ENCODE assay signal across 1 cellular context in the genomic region with DNA sequence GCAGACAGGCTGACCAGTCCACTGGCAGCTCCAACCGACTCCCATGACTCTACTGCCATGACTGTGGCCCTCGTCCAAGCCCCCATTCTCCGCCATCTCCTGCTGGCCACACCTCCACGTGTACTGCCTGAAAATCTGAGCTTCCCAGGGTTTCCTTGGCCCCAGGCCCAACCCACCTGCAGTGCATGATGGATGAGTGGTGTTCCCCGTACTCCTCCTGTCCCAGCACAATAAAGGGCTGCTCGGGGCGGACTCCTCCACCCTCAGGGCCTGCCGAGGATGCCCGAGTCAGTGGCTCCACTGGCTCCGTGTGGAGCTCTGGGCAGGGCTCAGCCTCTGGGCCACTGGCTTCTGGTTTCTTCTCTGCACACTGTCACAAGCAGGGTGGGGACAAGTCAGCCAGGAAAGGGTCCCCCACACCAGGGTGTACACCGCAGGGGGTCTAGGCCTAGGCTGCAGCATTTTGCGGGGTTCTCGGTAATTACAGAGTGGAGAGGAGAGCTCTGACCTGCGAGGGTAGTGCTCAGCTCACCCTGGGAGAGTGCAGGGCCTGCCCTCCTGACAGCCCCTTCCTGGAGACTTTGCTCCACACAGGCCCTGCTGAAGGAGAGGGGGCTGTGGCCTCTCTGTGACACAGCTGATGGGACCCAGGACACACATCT.
TF ChIP-seq lines count a peak whose summit lies in the region.

No MANE protein-coding gene starts in this region.

TF ChIP-seq in SK-N-SH, 30 proteins besides CTCF, POLR2A, EP300 and RAD21:
- no peak for TF ChIP-seq NRF1 (IDR thresholded peaks at IDR 0.05; ENCODE audit: low read depth, low read length)
- TF ChIP-seq, protein P1, sequence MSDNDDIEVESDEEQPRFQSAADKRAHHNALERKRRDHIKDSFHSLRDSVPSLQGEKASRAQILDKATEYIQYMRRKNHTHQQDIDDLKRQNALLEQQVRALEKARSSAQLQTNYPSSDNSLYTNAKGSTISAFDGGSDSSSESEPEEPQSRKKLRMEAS (IDR thresholded peaks at IDR 0.05; ENCODE audit: low read depth) = no peak
- no peak for TF ChIP-seq NFIC (IDR thresholded peaks at IDR 0.05; ENCODE audit: borderline replicate concordance)
- no peak for TF ChIP-seq RXRA (IDR thresholded peaks at IDR 0.05; ENCODE audit: borderline replicate concordance, low read depth)
- no peak for TF ChIP-seq POLR2AphosphoS5 (IDR thresholded peaks at IDR 0.05; ENCODE audit: low read depth, low read length)
- TF ChIP-seq GABPA (IDR thresholded peaks at IDR 0.05; ENCODE audit: low read depth) = no peak
- TF ChIP-seq, protein P2, sequence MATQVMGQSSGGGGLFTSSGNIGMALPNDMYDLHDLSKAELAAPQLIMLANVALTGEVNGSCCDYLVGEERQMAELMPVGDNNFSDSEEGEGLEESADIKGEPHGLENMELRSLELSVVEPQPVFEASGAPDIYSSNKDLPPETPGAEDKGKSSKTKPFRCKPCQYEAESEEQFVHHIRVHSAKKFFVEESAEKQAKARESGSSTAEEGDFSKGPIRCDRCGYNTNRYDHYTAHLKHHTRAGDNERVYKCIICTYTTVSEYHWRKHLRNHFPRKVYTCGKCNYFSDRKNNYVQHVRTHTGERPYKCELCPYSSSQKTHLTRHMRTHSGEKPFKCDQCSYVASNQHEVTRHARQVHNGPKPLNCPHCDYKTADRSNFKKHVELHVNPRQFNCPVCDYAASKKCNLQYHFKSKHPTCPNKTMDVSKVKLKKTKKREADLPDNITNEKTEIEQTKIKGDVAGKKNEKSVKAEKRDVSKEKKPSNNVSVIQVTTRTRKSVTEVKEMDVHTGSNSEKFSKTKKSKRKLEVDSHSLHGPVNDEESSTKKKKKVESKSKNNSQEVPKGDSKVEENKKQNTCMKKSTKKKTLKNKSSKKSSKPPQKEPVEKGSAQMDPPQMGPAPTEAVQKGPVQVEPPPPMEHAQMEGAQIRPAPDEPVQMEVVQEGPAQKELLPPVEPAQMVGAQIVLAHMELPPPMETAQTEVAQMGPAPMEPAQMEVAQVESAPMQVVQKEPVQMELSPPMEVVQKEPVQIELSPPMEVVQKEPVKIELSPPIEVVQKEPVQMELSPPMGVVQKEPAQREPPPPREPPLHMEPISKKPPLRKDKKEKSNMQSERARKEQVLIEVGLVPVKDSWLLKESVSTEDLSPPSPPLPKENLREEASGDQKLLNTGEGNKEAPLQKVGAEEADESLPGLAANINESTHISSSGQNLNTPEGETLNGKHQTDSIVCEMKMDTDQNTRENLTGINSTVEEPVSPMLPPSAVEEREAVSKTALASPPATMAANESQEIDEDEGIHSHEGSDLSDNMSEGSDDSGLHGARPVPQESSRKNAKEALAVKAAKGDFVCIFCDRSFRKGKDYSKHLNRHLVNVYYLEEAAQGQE (IDR thresholded peaks at IDR 0.05; ENCODE audit: low read depth, low read length) = no peak
- TF ChIP-seq, protein P3, sequence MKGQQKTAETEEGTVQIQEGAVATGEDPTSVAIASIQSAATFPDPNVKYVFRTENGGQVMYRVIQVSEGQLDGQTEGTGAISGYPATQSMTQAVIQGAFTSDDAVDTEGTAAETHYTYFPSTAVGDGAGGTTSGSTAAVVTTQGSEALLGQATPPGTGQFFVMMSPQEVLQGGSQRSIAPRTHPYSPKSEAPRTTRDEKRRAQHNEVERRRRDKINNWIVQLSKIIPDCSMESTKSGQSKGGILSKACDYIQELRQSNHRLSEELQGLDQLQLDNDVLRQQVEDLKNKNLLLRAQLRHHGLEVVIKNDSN (IDR thresholded peaks at IDR 0.05; ENCODE audit: borderline replicate concordance, low read depth) = no peak
- TF ChIP-seq EZH2phosphoT487 (IDR thresholded peaks at IDR 0.05; ENCODE audit: borderline replicate concordance, low read depth) = no peak
- TF ChIP-seq FOXJ3 (CRISPR knock-in tag; IDR thresholded peaks at IDR 0.05) = no peak
- no peak for TF ChIP-seq SMC3 (IDR thresholded peaks at IDR 0.05; ENCODE audit: low read depth, low read length)
